In genomic region chr16:78284957-78285434, GRCh38 we compare ENCODE assay signal across 1 cellular context.
A peak's percentile ranks its signal among the peaks of the same experiment; 100 is the strongest.
TF ChIP-seq lines count a peak whose summit lies in the region.

No MANE protein-coding gene starts in this region.

TF ChIP-seq in HepG2, 621 proteins besides CTCF, POLR2A, EP300 and RAD21 (continued from another document and continues in another):
- TF ChIP-seq ARID3A (IDR thresholded peaks at IDR 0.05; ENCODE audit: low read depth, low read length) (peak; percentile 76), LBX2 (CRISPR knock-in tag; IDR thresholded peaks at IDR 0.05; ENCODE audit: borderline replicate concordance) (no peak), FOXP4 (CRISPR knock-in tag; IDR thresholded peaks at IDR 0.05) (peak; percentile 58; the same call in 1 of the 2 replicates), AHDC1 (CRISPR knock-in tag; IDR thresholded peaks at IDR 0.05; ENCODE audit: borderline replicate concordance) (peak; percentile 89), ZBTB25 (CRISPR knock-in tag; IDR thresholded peaks at IDR 0.05) (no peak), SMYD3 (CRISPR knock-in tag; IDR thresholded peaks at IDR 0.05) (no peak), MLX (CRISPR knock-in tag; IDR thresholded peaks at IDR 0.05) (no peak), SRF (IDR thresholded peaks at IDR 0.05; ENCODE audit: low read depth, low read length) (no peak), KDM6A (CRISPR knock-in tag; IDR thresholded peaks at IDR 0.05; ENCODE audit: low read depth) (peak; percentile 73; the same call in 1 of the 2 replicates), ZNF460 (CRISPR knock-in tag; IDR thresholded peaks at IDR 0.05; ENCODE audit: borderline replicate concordance) (peak; percentile 26; the same call in 1 of the 2 replicates), CEBPG (CRISPR knock-in tag; IDR thresholded peaks at IDR 0.05) (peak; percentile 7; the same call in 1 of the 2 replicates), GATAD2A (CRISPR knock-in tag; IDR thresholded peaks at IDR 0.05) (peak; percentile 89), HHEX (CRISPR knock-in tag; IDR thresholded peaks at IDR 0.05) (peak; percentile 33; the same call in 1 of the 2 replicates), TBX2 (CRISPR knock-in tag; IDR thresholded peaks at IDR 0.05; ENCODE audit: borderline replicate concordance) (peak; percentile 19; the same call in 1 of the 2 replicates), BCL6 (CRISPR knock-in tag; IDR thresholded peaks at IDR 0.05) (peak; percentile 51; the same call in 1 of the 2 replicates), CBX1 (IDR thresholded peaks at IDR 0.05; ENCODE audit: low read depth) (peak; percentile 76), ZNF382 (CRISPR knock-in tag; IDR thresholded peaks at IDR 0.05; ENCODE audit: borderline replicate concordance) (no peak), HINFP (CRISPR knock-in tag; IDR thresholded peaks at IDR 0.05; ENCODE audit: low read depth) (0 out of 2 replicates have a peak, but pooled peaks have one; percentile 27), HMGXB3 (CRISPR knock-in tag; IDR thresholded peaks at IDR 0.05; ENCODE audit: borderline replicate concordance) (no peak; the same call in 1 of the 2 replicates), SIN3B (IDR thresholded peaks at IDR 0.05; ENCODE audit: low read length) (no peak), SNAPC4 (CRISPR knock-in tag; IDR thresholded peaks at IDR 0.05) (no peak), ZNF225 (CRISPR knock-in tag; IDR thresholded peaks at IDR 0.05) (no peak), ZBTB38 (CRISPR knock-in tag; IDR thresholded peaks at IDR 0.05) (0 out of 2 replicates have a peak, but pooled peaks have one; percentile 16), CCAR2 (optimal IDR thresholded peaks at IDR 0.05; ENCODE audit: low read depth, low read length) (no peak), ZFP36L2 (CRISPR knock-in tag; IDR thresholded peaks at IDR 0.05) (no peak), SP1 (IDR thresholded peaks at IDR 0.05) (no peak), SP1 (CRISPR knock-in tag; IDR thresholded peaks at IDR 0.05) (no peak), ZNF337 (CRISPR knock-in tag; IDR thresholded peaks at IDR 0.05; ENCODE audit: borderline replicate concordance, low read depth) (no peak), EHMT2 (IDR thresholded peaks at IDR 0.05; ENCODE audit: borderline replicate concordance, low read depth, low read length) (peak; percentile 45; the same call in 1 of the 2 replicates), ZFP36L1 (CRISPR knock-in tag; IDR thresholded peaks at IDR 0.05) (peak; percentile 60; the same call in 1 of the 2 replicates), ZNF83 (CRISPR knock-in tag; IDR thresholded peaks at IDR 0.05; ENCODE audit: borderline replicate concordance) (no peak), RXRA (CRISPR knock-in tag; IDR thresholded peaks at IDR 0.05) (peak; percentile 50; the same call in 1 of the 2 replicates), TRIM24 (CRISPR knock-in tag; IDR thresholded peaks at IDR 0.05) (peak; percentile 67; the same call in 1 of the 2 replicates)
